In the genomic region with DNA sequence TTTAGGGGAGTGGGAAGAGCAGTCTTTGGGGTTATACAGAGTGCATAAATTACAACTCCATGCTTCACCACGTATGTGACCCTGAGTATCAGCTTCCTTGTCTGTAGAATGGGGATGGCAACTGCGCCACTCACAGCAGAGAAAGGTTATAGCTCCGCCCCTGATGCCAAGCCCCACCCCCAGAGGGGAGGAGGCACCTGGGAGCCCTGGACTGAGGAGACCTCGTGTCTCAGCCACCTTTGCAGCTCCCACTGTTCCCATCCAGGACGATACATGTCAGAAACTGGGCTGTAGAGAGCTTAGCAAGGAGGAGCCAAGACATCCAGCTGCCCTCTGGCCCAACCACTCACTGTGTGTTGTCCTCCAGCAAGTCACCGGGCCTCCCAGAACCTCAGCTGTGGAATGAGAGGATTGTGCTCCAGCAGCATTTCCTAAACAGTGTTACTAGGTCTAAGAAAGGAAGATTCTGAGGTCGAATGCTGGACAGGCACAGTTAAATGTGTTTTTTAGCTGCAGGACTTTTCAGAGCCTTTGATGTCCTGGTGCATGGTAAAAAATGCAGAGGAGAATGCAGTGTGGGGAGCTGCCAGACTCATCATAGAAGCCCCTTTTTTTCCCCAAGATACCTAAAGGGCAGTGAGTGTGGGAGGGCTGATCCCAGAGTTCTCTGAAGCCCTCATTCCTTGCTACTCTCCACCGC, we compare ENCODE assay signal across 10 cellular contexts. TPM values are rescaled to one million over a fixed set of nuclear protein-coding genes. Genes with fewer than 3 reads are reported as not detected.
DNase-seq lines count a peak whose midpoint lies in the region; ATAC-seq, FAIRE-seq and TF ChIP-seq lines count a peak whose summit lies in the region.
"Had no signal": no experiment of that assay in that cellular context is flagged by ENCODE, and none has a peak within 500 bp of the region (broad histone marks: within the 10 kb centered on the region; RNA-seq: fewer than 3 reads in every experiment).

No MANE protein-coding gene starts in this region.

- peaks cover 22% of the 10 kb centered on the region for H3K4me1 Mint-ChIP-seq in activated naive CD8-positive, alpha-beta T cell treated with anti-CD3 and anti-CD28 coated beads for 36 hours

- H3K4me3 Mint-ChIP-seq in activated naive CD8-positive, alpha-beta T cell treated with anti-CD3 and anti-CD28 coated beads for 36 hours = no peak overlapping the region
- H3K4me3 Mint-ChIP-seq: activated B cell treated with CpG ODN at 0.5 μM for 24 hours had no signal

- no peak for FAIRE-seq in H54 (lab: Jason Lieb, UNC)

- in situ Hi-C loops in SK-MEL-5 (cut with HindIII; ENCODE audit: low pct_unique_long_range_greater_than_20kb, low sequenced_read_pairs) = no loop called here

- H3K27ac Mint-ChIP-seq in activated naive CD8-positive, alpha-beta T cell treated with anti-CD3 and anti-CD28 coated beads for 36 hours = no peak overlapping the region
- H3K27ac Mint-ChIP-seq: activated B cell treated with CpG ODN at 0.5 μM for 24 hours had no signal

- no peaks in the 10 kb centered on the region for H3K36me3 Mint-ChIP-seq in activated naive CD8-positive, alpha-beta T cell treated with anti-CD3 and anti-CD28 coated beads for 36 hours

- TF ChIP-seq POLR2A in H54 (IDR thresholded peaks at IDR 0.05; ENCODE audit: low read depth, low read length) = no peak

- peak; percentile 38 for DNase-seq in H54 (ENCODE audit: insufficient read length, low spot score)
- DNase-seq in SK-MEL-5 (ENCODE audit: low read depth, low spot score) = peak; percentile 43
- DNase-seq in activated naive CD8-positive, alpha-beta T cell treated with anti-CD3 and anti-CD28 coated beads for 36 hours = peak; percentile 35
- DNase-seq in stimulated activated CD4-positive, alpha-beta T cell treated with anti-CD3 and anti-CD28 coated beads, Interleukin-1b, Interleukin-23, amount 100 ng/mL, for 4 hours (ENCODE audit: low read depth in 2 of 2) = peak; percentile 23 to 45
- DNase-seq in NCI-H345 (lab: John Stamatoyannopoulos, UW) = no peak
- DNase-seq in NCI-H1930 (lab: John Stamatoyannopoulos, UW) = no peak
- no peak for DNase-seq in midbrain (lab: John Stamatoyannopoulos, UW)
- DNase-seq: activated B cell treated with CpG ODN at 0.5 μM for 24 hours had no signal

- no peaks in the 10 kb centered on the region for H3K9me3 Mint-ChIP-seq in activated naive CD8-positive, alpha-beta T cell treated with anti-CD3 and anti-CD28 coated beads for 36 hours
- H3K9me3 Mint-ChIP-seq: activated B cell treated with CpG ODN at 0.5 μM for 24 hours had no signal

- H3K27me3 Mint-ChIP-seq in activated naive CD8-positive, alpha-beta T cell treated with anti-CD3 and anti-CD28 coated beads for 36 hours = no peaks in the 10 kb centered on the region

- ATAC-seq in HG03280 (IDR thresholded peaks at IDR 0.05; ENCODE audit: unreplicated experiment) = no peak

RNA-seq across cellular contexts. Expression of gene BEAN1, which starts 49.4 kb away (rescaled TPM):
- 1.4 TPM in 1 of 2 replicates, not detected in the other for total RNA-seq in SK-MEL-5 (2014; rRNA removed; shearing (Covaris generic))
- polyA plus RNA-seq in SK-MEL-5 (2015; cell fraction: cytosol; rRNA removed) = 0.65 and 1.2 TPM in 2 replicates
- 0.09 TPM in 1 of 2 replicates, not detected in the other for polyA plus RNA-seq in SK-MEL-5 (2015; cell fraction: nucleus; rRNA removed)
- not detected for total RNA-seq in activated naive CD8-positive, alpha-beta T cell treated with anti-CD3 and anti-CD28 coated beads for 36 hours
- total RNA-seq: activated B cell treated with CpG ODN at 0.5 μM for 24 hours, HT1080 had no signal

Comparison
In these comparisons a context has a peak if more than half of its experiments do, and no peak if none do; other contexts are left out.
1. DNase-seq: peak in H54 (single experiment), SK-MEL-5 (single experiment), activated naive CD8-positive, alpha-beta T cell treated with anti-CD3 and anti-CD28 coated beads for 36 hours (single experiment) and stimulated activated CD4-positive, alpha-beta T cell treated with anti-CD3 and anti-CD28 coated beads, Interleukin-1b, Interleukin-23, amount 100 ng/mL, for 4 hours (2 of 2); none in NCI-H345 (single experiment), NCI-H1930 (0 of 2) and midbrain (single experiment).